Comparison of ENCODE assay signal across 19 cellular contexts in genomic region chr11:15471709-15472404, GRCh38.
DNase-seq lines count a peak whose midpoint lies in the region; ATAC-seq, FAIRE-seq and TF ChIP-seq lines count a peak whose summit lies in the region.
"Had no signal": no experiment of that assay in that cellular context is flagged by ENCODE, and none has a peak within 500 bp of the region (broad histone marks: within the 10 kb centered on the region; RNA-seq: fewer than 3 reads in every experiment).

No MANE protein-coding gene starts in this region.

- H3K27me3 Mint-ChIP-seq in activated T-helper 17 cell treated with anti-CD3 and anti-CD28 coated beads, Interleukin-2, amount 50 U/mL, for 72 hours, result peaks cover 11% of the 10 kb centered on the region
- H3K27me3 Mint-ChIP-seq: central memory CD8-positive, alpha-beta T cell had no signal

- WGBS in hepatocyte (ENCODE audit: low lambda C conversion rate, missing lambda C conversion rate), result 58% methylated on average over 7 of the region's 7 CpGs

- no peaks in the 10 kb centered on the region for H3K27me3 ChIP-seq in HUES48 (ENCODE audit: control insufficient read depth, insufficient read depth, low read length)
- H3K27me3 ChIP-seq in hepatocyte, result peaks cover 4% of the 10 kb centered on the region
- H3K27me3 ChIP-seq: adrenal gland, right lobe of liver, suprapubic skin had no signal

- no peaks in the 10 kb centered on the region for H3K4me1 Mint-ChIP-seq in activated T-helper 17 cell treated with anti-CD3 and anti-CD28 coated beads, Interleukin-2, amount 50 U/mL, for 72 hours
- H3K4me1 Mint-ChIP-seq: central memory CD8-positive, alpha-beta T cell had no signal

- peaks cover 31% of the 10 kb centered on the region for H3K4me1 ChIP-seq in HUES48 (ENCODE audit: control insufficient read depth, insufficient read depth, low read length)
- H3K4me1 ChIP-seq in hepatocyte (ENCODE audit: insufficient read depth), result peaks cover 14% of the 10 kb centered on the region
- H3K4me1 ChIP-seq: adrenal gland, right lobe of liver had no signal

- H2AFZ ChIP-seq in hepatocyte, result no peak overlapping the region

- H3K27ac ChIP-seq in HUES48 (ENCODE audit: low read depth, low read length), result no peak overlapping the region
- H3K27ac ChIP-seq in hepatocyte, result peak overlapping the region; percentile 89
- H3K27ac ChIP-seq: adrenal gland, C4-2B, right lobe of liver, RWPE1, suprapubic skin, VCaP had no signal

- no peaks in the 10 kb centered on the region for H3K79me2 ChIP-seq in hepatocyte

- no peaks in the 10 kb centered on the region for H3K36me3 Mint-ChIP-seq in activated T-helper 17 cell treated with anti-CD3 and anti-CD28 coated beads, Interleukin-2, amount 50 U/mL, for 72 hours (ENCODE audit: low read depth)

- no peak for FAIRE-seq in D721Med (lab: Jason Lieb, UNC)
- FAIRE-seq: GM12891 had no signal

- no peak overlapping the region for H3K27ac Mint-ChIP-seq in activated T-helper 17 cell treated with anti-CD3 and anti-CD28 coated beads, Interleukin-2, amount 50 U/mL, for 72 hours
- H3K27ac Mint-ChIP-seq: activated CD8-positive, alpha-beta T cell treated with anti-CD3 and anti-CD28 coated beads for 36 hours; activated T-helper 1 cell treated with anti-CD3 and anti-CD28 coated beads, Interleukin-12 subunit alpha, Interleukin-12 subunit beta, Interleukin-2, Interleukin-4 antibody, amounts not matched to agents 30 ng/mL and 10 ng/mL and 1 ng/mL, durations not matched to agents 14 hours and 24 hours and 36 hours had no signal

- no peak overlapping the region for H3K9ac ChIP-seq in HUES48 (ENCODE audit: low read depth, low read length)

- no peaks in the 10 kb centered on the region for H3K9me2 ChIP-seq in hepatocyte (replicated peaks; ENCODE audit: insufficient read depth)

- H3K36me3 ChIP-seq in HUES48 (ENCODE audit: control insufficient read depth, insufficient read depth, low read length), result no peaks in the 10 kb centered on the region
- no peaks in the 10 kb centered on the region for H3K36me3 ChIP-seq in hepatocyte (replicated peaks; ENCODE audit: insufficient read depth, low read depth)
- H3K36me3 ChIP-seq: adrenal gland, right lobe of liver, suprapubic skin had no signal

- ATAC-seq in activated T-helper 17 cell treated with anti-CD3 and anti-CD28 coated beads, Interleukin-2, amount 50 U/mL, for 72 hours (replicated peaks), result no peak
- ATAC-seq: activated CD8-positive, alpha-beta T cell treated with anti-CD3 and anti-CD28 coated beads for 36 hours had no signal

- 0 out of 2 replicates have a peak overlapping the region, but pooled peaks have one; percentile 18 for H3K4me3 ChIP-seq in HUES48 (ENCODE audit: low read depth, low read length)
- no peak overlapping the region for H3K4me3 ChIP-seq in hepatocyte
- H3K4me3 ChIP-seq: adrenal gland, right lobe of liver, suprapubic skin had no signal

- H4K20me1 ChIP-seq in hepatocyte (ENCODE audit: insufficient read depth, poor library complexity, severe bottlenecking), result no peaks in the 10 kb centered on the region

- H3K4me3 Mint-ChIP-seq in activated T-helper 17 cell treated with anti-CD3 and anti-CD28 coated beads, Interleukin-2, amount 50 U/mL, for 72 hours, result no peak overlapping the region
- H3K4me3 Mint-ChIP-seq: activated CD8-positive, alpha-beta T cell treated with anti-CD3 and anti-CD28 coated beads for 36 hours; activated T-helper 1 cell treated with anti-CD3 and anti-CD28 coated beads, Interleukin-12 subunit alpha, Interleukin-12 subunit beta, Interleukin-2, Interleukin-4 antibody, amounts not matched to agents 30 ng/mL and 10 ng/mL and 1 ng/mL, durations not matched to agents 14 hours and 24 hours and 36 hours; central memory CD8-positive, alpha-beta T cell had no signal

- no peaks in the 10 kb centered on the region for H3K9me3 Mint-ChIP-seq in activated T-helper 17 cell treated with anti-CD3 and anti-CD28 coated beads, Interleukin-2, amount 50 U/mL, for 72 hours
- H3K9me3 Mint-ChIP-seq: activated CD8-positive, alpha-beta T cell treated with anti-CD3 and anti-CD28 coated beads for 36 hours; activated T-helper 1 cell treated with anti-CD3 and anti-CD28 coated beads, Interleukin-12 subunit alpha, Interleukin-12 subunit beta, Interleukin-2, Interleukin-4 antibody, amounts not matched to agents 30 ng/mL and 10 ng/mL and 1 ng/mL, durations not matched to agents 14 hours and 24 hours and 36 hours; central memory CD8-positive, alpha-beta T cell had no signal

- peak overlapping the region; percentile 33 for H3K4me2 ChIP-seq in hepatocyte

- TF ChIP-seq CTCF in hepatocyte (IDR thresholded peaks at IDR 0.05; ENCODE audit: poor library complexity) (no peak), D721Med (IDR thresholded peaks at IDR 0.05; ENCODE audit: insufficient read depth, missing control alignments) (no peak)

- H3K9me3 ChIP-seq in HUES48 (ENCODE audit: control insufficient read depth, insufficient read depth, low read length) (no peaks in the 10 kb centered on the region), hepatocyte (ENCODE audit: low read depth) (no peaks in the 10 kb centered on the region)
- H3K9me3 ChIP-seq: adrenal gland, right lobe of liver, suprapubic skin had no signal

- DNase-seq in NCI-H2227 treated with DMSO at 0.1 percent for 48 hours (lab: John Stamatoyannopoulos, UW) (peak; percentile 80), hepatocyte (ENCODE audit: low spot score) (no peak), retina (peak; percentile 11), D721Med (ENCODE audit: insufficient read length, low spot score) (no peak), middle frontal gyrus (ENCODE audit: extremely low spot score, low spot score) (no peak)
- DNase-seq: activated CD8-positive, alpha-beta T cell treated with anti-CD3 and anti-CD28 coated beads for 36 hours; adrenal gland; right lobe of liver; stimulated activated CD4-positive, alpha-beta T cell treated with anti-CD3 and anti-CD28 coated beads, Interleukin-4, amount 100 ng/mL, for 1 hour; stimulated activated CD8-positive, alpha-beta memory T cell treated with anti-CD3 and anti-CD28 coated beads, Interleukin-4, amount 100 ng/mL, for 48 hours had no signal

Comparison
In these comparisons a context has a peak if more than half of its experiments do, and no peak if none do; other contexts are left out.
1. DNase-seq: peak in NCI-H2227 treated with DMSO at 0.1 percent for 48 hours (single experiment) and retina (single experiment); none in hepatocyte (single experiment), D721Med (single experiment) and middle frontal gyrus (single experiment).